23 cellular contexts compared by ENCODE assay signal in the genomic region with DNA sequence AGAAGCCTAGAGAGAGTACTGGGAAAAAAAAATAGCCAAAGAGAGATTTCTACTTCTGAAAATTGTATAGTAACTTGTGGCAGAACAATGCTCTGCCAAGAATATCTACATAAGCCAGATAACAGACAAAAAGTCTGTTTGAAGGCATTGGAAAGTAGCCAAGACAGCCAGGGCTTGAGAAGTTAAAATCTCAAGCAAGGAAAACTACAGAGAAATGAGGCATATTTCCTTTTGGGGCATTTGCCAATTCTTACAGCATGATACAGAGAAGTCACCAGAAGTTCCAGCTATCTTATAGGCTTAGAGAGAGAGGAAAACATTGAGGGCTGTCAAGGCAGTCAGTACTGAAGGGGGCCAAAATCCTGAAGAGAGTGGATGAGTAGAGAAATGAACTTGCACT.
DNase-seq lines count a peak whose midpoint lies in the region; ATAC-seq and TF ChIP-seq lines count a peak whose summit lies in the region.
"Had no signal": no experiment of that assay in that cellular context is flagged by ENCODE, and none has a peak within 500 bp of the region (broad histone marks: within the 10 kb centered on the region; RNA-seq: fewer than 3 reads in every experiment).

No MANE protein-coding gene starts in this region.

- no peaks in the 10 kb centered on the region for H3K27me3 Mint-ChIP-seq in HFFc6 (ENCODE audit: insufficient read depth)
- H3K27me3 Mint-ChIP-seq: stimulated activated naive CD8-positive, alpha-beta T cell treated with anti-CD3 and anti-CD28 coated beads, Interleukin-15, Interleukin-2, amounts not matched to agents 100 ng/mL and 50 ng/mL, for 24 hours had no signal

- no peak for ATAC-seq in HG03045 (IDR thresholded peaks at IDR 0.05; ENCODE audit: unreplicated experiment)
- ATAC-seq: natural killer cell treated with Interleukin-12 subunit alpha and Interleukin-12 subunit beta and Interleukin-15 and Interleukin-18, amount 100 ng/mL, for 72 hours; right cardiac atrium; WTC11 had no signal

- peaks cover 19% of the 10 kb centered on the region for H3K4me1 Mint-ChIP-seq in HFFc6 (ENCODE audit: low read depth)

- H3K4me3 ChIP-seq in adipocyte (ENCODE audit: low read length) (no peak overlapping the region), fibroblast of mammary gland (ENCODE audit: control insufficient read depth, low read depth, low read length) (no peak overlapping the region)
- H3K4me3 ChIP-seq: coronary artery, tibial artery had no signal

- no peaks in the 10 kb centered on the region for H3K27me3 ChIP-seq in adipocyte (replicated peaks; ENCODE audit: control insufficient read depth, insufficient read depth, low read length)
- H3K27me3 ChIP-seq: tibial artery had no signal

- peaks cover 20% of the 10 kb centered on the region for H3K9me3 ChIP-seq in adipocyte (ENCODE audit: control insufficient read depth, low read length)

- H3K27ac Mint-ChIP-seq in HFFc6 = no peak overlapping the region
- H3K27ac Mint-ChIP-seq: natural killer cell treated with Interleukin-12 subunit alpha and Interleukin-12 subunit beta and Interleukin-15 and Interleukin-18, amount 100 ng/mL, for 72 hours; stimulated activated naive CD8-positive, alpha-beta T cell treated with anti-CD3 and anti-CD28 coated beads, Interleukin-15, Interleukin-2, amounts not matched to agents 100 ng/mL and 50 ng/mL, for 24 hours; WTC11 had no signal

- peak; percentile 45 for DNase-seq in HT1080 (ENCODE audit: low read depth)
- DNase-seq in adipocyte (ENCODE audit: low read depth) = peak; percentile 1
- DNase-seq in fibroblast of mammary gland (ENCODE audit: low read depth) = peak; percentile 7
- peak; percentile 32 for DNase-seq in non-pigmented ciliary epithelial cell (ENCODE audit: low read depth)
- no peak for DNase-seq in dedifferentiated amniotic fluid mesenchymal stem cell (ENCODE audit: extremely low spot score)
- DNase-seq in activated CD4-positive, CD25-positive, alpha-beta regulatory T cell treated with anti-CD3 and anti-CD28 coated beads, Interleukin-2, amount 50 U/mL, for 72 hours = no peak
- DNase-seq in HFFc6 = no peak
- DNase-seq: activated CD4-positive, alpha-beta T cell treated with anti-CD3 and anti-CD28 coated beads, Interleukin-2, amount 50 U/mL, for 48 hours; activated CD8-positive, alpha-beta memory T cell treated with anti-CD3 and anti-CD28 coated beads, Interleukin-2, amount 50 U/mL, for 48 hours; activated gamma-delta T cell; COR-L47; DMS79 treated with DMSO at 0.1 percent for 48 hours; H7; NCI-H187 treated with DMSO at 0.1 percent for 48 hours; right cardiac atrium; T-helper 9 cell; tibial artery had no signal

- no peak overlapping the region for H3K4me3 Mint-ChIP-seq in HFFc6
- H3K4me3 Mint-ChIP-seq: natural killer cell treated with Interleukin-12 subunit alpha and Interleukin-12 subunit beta and Interleukin-15 and Interleukin-18, amount 100 ng/mL, for 72 hours; stimulated activated naive CD8-positive, alpha-beta T cell treated with anti-CD3 and anti-CD28 coated beads, Interleukin-15, Interleukin-2, amounts not matched to agents 100 ng/mL and 50 ng/mL, for 24 hours; WTC11 had no signal

- TF ChIP-seq CTCF in fibroblast of mammary gland (conservative IDR thresholded peaks at IDR 0.05; ENCODE audit: control insufficient read depth, insufficient read depth, low read depth, low read length) (no peak), HFFc6 (IDR thresholded peaks at IDR 0.05) (no peak)

- H3K9ac ChIP-seq in adipocyte (ENCODE audit: low read length) = no peak overlapping the region
- H3K9ac ChIP-seq: BLaER1 treated with 17β-estradiol and CSF1 and Interleukin-3, amounts not matched to agents 10 nM and 100 nM had no signal

- peaks cover 18% of the 10 kb centered on the region for H3K9me3 Mint-ChIP-seq in HFFc6

- no peaks in the 10 kb centered on the region for H3K4me1 ChIP-seq in adipocyte (ENCODE audit: control insufficient read depth, insufficient read depth, low read length)
- H3K4me1 ChIP-seq: tibial artery had no signal

- H3K36me3 ChIP-seq in adipocyte (ENCODE audit: control insufficient read depth, insufficient read depth, low read length, severe bottlenecking) = no peaks in the 10 kb centered on the region
- H3K36me3 ChIP-seq: BLaER1 treated with 17β-estradiol and CSF1 and Interleukin-3, amounts not matched to agents 10 nM and 100 nM; tibial artery had no signal

- H3K36me3 Mint-ChIP-seq in HFFc6 (ENCODE audit: low read depth) = peaks cover 14% of the 10 kb centered on the region

Comparison
In these comparisons a context has a peak if more than half of its experiments do, and no peak if none do; other contexts are left out.
1. DNase-seq: peak in HT1080 (single experiment), adipocyte (single experiment), fibroblast of mammary gland (single experiment) and non-pigmented ciliary epithelial cell (single experiment); none in dedifferentiated amniotic fluid mesenchymal stem cell (single experiment), activated CD4-positive, CD25-positive, alpha-beta regulatory T cell treated with anti-CD3 and anti-CD28 coated beads, Interleukin-2, amount 50 U/mL, for 72 hours (single experiment) and HFFc6 (single experiment).